In the genomic region with DNA sequence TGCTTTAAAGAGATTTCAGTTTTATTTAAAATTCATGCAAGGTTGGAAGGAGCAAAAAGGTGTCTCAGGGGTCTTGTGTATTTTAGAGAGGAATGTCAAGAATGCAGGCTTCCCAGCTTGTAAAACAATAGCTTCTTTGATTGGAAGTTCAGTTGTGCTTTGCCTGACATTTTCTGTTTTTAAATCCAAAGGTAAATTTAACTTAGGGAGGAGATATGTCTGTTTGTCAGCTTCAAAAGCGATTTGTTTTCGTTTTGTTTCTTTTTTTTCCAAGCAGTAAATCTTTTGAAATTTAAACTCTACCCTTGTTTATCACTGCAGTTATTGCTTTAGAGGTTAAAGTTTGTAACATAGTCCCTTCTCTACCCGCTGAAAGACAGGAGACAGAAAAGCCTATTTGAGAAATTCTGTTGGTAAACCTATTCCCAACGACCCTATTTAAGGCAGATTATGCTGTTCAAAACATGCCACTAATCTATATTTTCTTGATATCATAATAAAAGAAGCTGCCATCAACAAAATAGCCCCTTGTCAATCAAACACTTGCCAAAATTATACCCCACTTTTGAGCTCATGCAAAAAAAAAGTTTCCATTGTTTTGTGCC, we compare ENCODE assay signal across 14 cellular contexts.
DNase-seq lines count a peak whose midpoint lies in the region; ATAC-seq and TF ChIP-seq lines count a peak whose summit lies in the region.
"Had no signal": no experiment of that assay in that cellular context is flagged by ENCODE, and none has a peak within 500 bp of the region (broad histone marks: within the 10 kb centered on the region; RNA-seq: fewer than 3 reads in every experiment).

No MANE protein-coding gene starts in this region.

- H3K4me1 ChIP-seq in Caco-2 (peaks cover 32% of the 10 kb centered on the region), hepatocyte (ENCODE audit: insufficient read depth) (peaks cover 6% of the 10 kb centered on the region)
- H3K4me1 ChIP-seq: prostate gland had no signal

- CTCF ChIA-PET in Caco-2 (lab: Charles Lee): no interaction called here

- H3K4me3 ChIP-seq in Caco-2 (ENCODE audit: low read depth, low read length) (no peak overlapping the region), hepatocyte (no peak overlapping the region)
- H3K4me3 ChIP-seq: prostate gland had no signal

- H3K27ac Mint-ChIP-seq in Caco-2 (ENCODE audit: unreplicated experiment): peak overlapping the region; percentile 85
- H3K27ac Mint-ChIP-seq in nephron: peak overlapping the region; percentile 2 to 46 (median 20)
- H3K27ac Mint-ChIP-seq: activated naive CD4-positive, alpha-beta T cell treated with anti-CD3 and anti-CD28 coated beads for 36 hours had no signal

- H3K27me3 ChIP-seq in Caco-2 (replicated peaks; ENCODE audit: control insufficient read depth, insufficient read depth, low read length): no peaks in the 10 kb centered on the region
- no peaks in the 10 kb centered on the region for H3K27me3 ChIP-seq in hepatocyte

- H3K9me2 ChIP-seq in hepatocyte (replicated peaks; ENCODE audit: insufficient read depth): no peaks in the 10 kb centered on the region

- no peak overlapping the region for H3K27ac ChIP-seq in hepatocyte
- H3K27ac ChIP-seq: prostate gland had no signal

- peak overlapping the region; percentile 45 for H2AFZ ChIP-seq in hepatocyte

- no peaks in the 10 kb centered on the region for H3K79me2 ChIP-seq in hepatocyte

- H3K27me3 Mint-ChIP-seq in Caco-2 (ENCODE audit: insufficient read depth, unreplicated experiment): no peaks in the 10 kb centered on the region
- H3K27me3 Mint-ChIP-seq in nephron (ENCODE audit: low read depth): no peaks in the 10 kb centered on the region
- H3K27me3 Mint-ChIP-seq in activated T-cell treated with anti-CD3 and anti-CD28 coated beads, Interleukin-2, amount 50 U/mL, for 4 hours (ENCODE audit: low read depth): peaks cover 9% of the 10 kb centered on the region

- ATAC-seq in activated T-cell treated with anti-CD3 and anti-CD28 coated beads, Interleukin-2, amount 50 U/mL, for 4 hours: no peak
- no peak for ATAC-seq in HG03457 (IDR thresholded peaks at IDR 0.05; ENCODE audit: unreplicated experiment)
- ATAC-seq: activated CD4-positive, CD25-positive, alpha-beta regulatory T cell treated with anti-CD3 and anti-CD28 coated beads, Interleukin-2, amount 50 U/mL, for 24 hours had no signal

- H3K4me1 Mint-ChIP-seq in Caco-2 (ENCODE audit: low read depth, unreplicated experiment) (peaks cover 11% of the 10 kb centered on the region), nephron (peaks cover 27% of the 10 kb centered on the region)
- H3K4me1 Mint-ChIP-seq in activated T-cell treated with anti-CD3 and anti-CD28 coated beads, Interleukin-2, amount 50 U/mL, for 4 hours (ENCODE audit: low read depth): no peaks in the 10 kb centered on the region

- peak overlapping the region; percentile 31 for H3K4me3 Mint-ChIP-seq in Caco-2 (ENCODE audit: unreplicated experiment)
- H3K4me3 Mint-ChIP-seq in nephron: no peak overlapping the region
- H3K4me3 Mint-ChIP-seq in activated T-cell treated with anti-CD3 and anti-CD28 coated beads, Interleukin-2, amount 50 U/mL, for 4 hours: no peak overlapping the region
- H3K4me3 Mint-ChIP-seq: activated naive CD4-positive, alpha-beta T cell treated with anti-CD3 and anti-CD28 coated beads for 36 hours had no signal

- BruUV-seq in Caco-2 (replicated peaks; lab: Mats Ljungman, UMichigan): no TSS peak

- DNase-seq in Caco-2 (peak; percentile 34 to 51), LoVo (ENCODE audit: low spot score) (peak; percentile 20), hepatocyte (ENCODE audit: low spot score) (no peak), SKM-1 (lab: John Stamatoyannopoulos, UW; ENCODE audit: unreplicated experiment) (no peak), occipital lobe (lab: John Stamatoyannopoulos, UW) (no peak)
- no peak for DNase-seq in activated T-cell treated with anti-CD3 and anti-CD28 coated beads, Interleukin-2, amount 50 U/mL, for 4 hours
- DNase-seq: activated naive CD4-positive, alpha-beta T cell treated with anti-CD3 and anti-CD28 coated beads for 36 hours; effector memory CD4-positive, alpha-beta T cell; islet precursor cell; NCI-H510A had no signal

- intact Hi-C loops in Caco-2 (cut with micrococcal nuclease; ENCODE audit: unreplicated experiment): loop anchor here (1.0 to 5.0 kb wide), 2 partner anchors 23 to 43 kb away; no protein-coding TSS in a partner anchor

- H3K36me3 Mint-ChIP-seq in Caco-2 (ENCODE audit: insufficient read depth, unreplicated experiment): no peaks in the 10 kb centered on the region
- no peaks in the 10 kb centered on the region for H3K36me3 Mint-ChIP-seq in nephron (ENCODE audit: low read depth)
- H3K36me3 Mint-ChIP-seq in activated T-cell treated with anti-CD3 and anti-CD28 coated beads, Interleukin-2, amount 50 U/mL, for 4 hours (ENCODE audit: insufficient read depth): no peaks in the 10 kb centered on the region

- H3K9me3 Mint-ChIP-seq in Caco-2 (ENCODE audit: unreplicated experiment) (peaks cover 7% of the 10 kb centered on the region), nephron (no peaks in the 10 kb centered on the region)
- H3K9me3 Mint-ChIP-seq in activated T-cell treated with anti-CD3 and anti-CD28 coated beads, Interleukin-2, amount 50 U/mL, for 4 hours: no peaks in the 10 kb centered on the region
- H3K9me3 Mint-ChIP-seq: activated naive CD4-positive, alpha-beta T cell treated with anti-CD3 and anti-CD28 coated beads for 36 hours had no signal

- 3% methylated on average over 4 of the region's 4 CpGs for WGBS in hepatocyte (ENCODE audit: low lambda C conversion rate, missing lambda C conversion rate)

- peak overlapping the region; percentile 45 for H3K4me2 ChIP-seq in hepatocyte

- POLR2A ChIA-PET in Caco-2 (lab: Charles Lee): no interaction called here

- H4K20me1 ChIP-seq in hepatocyte (ENCODE audit: insufficient read depth, poor library complexity, severe bottlenecking): no peaks in the 10 kb centered on the region

- TF ChIP-seq CTCF in Caco-2 (IDR thresholded peaks at IDR 0.05; ENCODE audit: insufficient read depth in 1 of 2, low read depth in 1 of 2, low read length in 1 of 2, severe bottlenecking in 1 of 2, unreplicated experiment in 1 of 2) (no peak), hepatocyte (IDR thresholded peaks at IDR 0.05; ENCODE audit: poor library complexity) (no peak), nephron (IDR thresholded peaks at IDR 0.05; ENCODE audit: unreplicated experiment in 3 of 3) (no peak)

- no peaks in the 10 kb centered on the region for H3K36me3 ChIP-seq in Caco-2 (ENCODE audit: control insufficient read depth, insufficient read depth, low read length)
- no peaks in the 10 kb centered on the region for H3K36me3 ChIP-seq in hepatocyte (replicated peaks; ENCODE audit: insufficient read depth, low read depth)
- H3K36me3 ChIP-seq: prostate gland had no signal

- H3K9me3 ChIP-seq in Caco-2 (peaks cover 7% of the 10 kb centered on the region; the same call in 1 of the 2 replicates), hepatocyte (ENCODE audit: low read depth) (no peaks in the 10 kb centered on the region)
- H3K9me3 ChIP-seq: prostate gland had no signal

Comparison
In these comparisons a context has a peak if more than half of its experiments do, and no peak if none do; other contexts are left out.
1. DNase-seq: peak in Caco-2 (2 of 2) and LoVo (single experiment); none in hepatocyte (single experiment), activated T-cell treated with anti-CD3 and anti-CD28 coated beads, Interleukin-2, amount 50 U/mL, for 4 hours (single experiment), SKM-1 (single experiment) and occipital lobe (single experiment).